ENCODE assay signal across 24 cellular contexts in genomic region chr11:46723359-46723680, GRCh38. TPM values are rescaled to one million over a fixed set of nuclear protein-coding genes. Genes with fewer than 3 reads are reported as not detected.
DNase-seq lines count a peak whose midpoint lies in the region; ATAC-seq, FAIRE-seq and TF ChIP-seq lines count a peak whose summit lies in the region.
"Had no signal": no experiment of that assay in that cellular context is flagged by ENCODE, and none has a peak within 500 bp of the region (broad histone marks: within the 10 kb centered on the region; RNA-seq: fewer than 3 reads in every experiment).

No MANE protein-coding gene starts in this region.

- H2BK15ac ChIP-seq in neuronal stem cell (ENCODE audit: low read length): no peak overlapping the region

- no peaks in the 10 kb centered on the region for H3F3A ChIP-seq in GM23338 (replicated peaks; ENCODE audit: low read depth)

- H2BK120ac ChIP-seq in neuronal stem cell (ENCODE audit: low read depth, low read length): no peak overlapping the region

- no peak overlapping the region for H3K9ac ChIP-seq in kidney (ENCODE audit: low read length in 2 of 2)
- no peak overlapping the region for H3K9ac ChIP-seq in neuronal stem cell (ENCODE audit: low read depth, low read length, poor library complexity)

- H3K27me3 Mint-ChIP-seq in GM23338 (ENCODE audit: insufficient read depth, low read depth, poor library complexity): peaks cover 12% of the 10 kb centered on the region
- H3K27me3 Mint-ChIP-seq: CD4-positive, alpha-beta T cell had no signal

- no peak for ATAC-seq in GM23338
- ATAC-seq: CD8-positive, alpha-beta T cell had no signal

- no peak overlapping the region for H3K23ac ChIP-seq in neuronal stem cell (ENCODE audit: low read depth, low read length, poor library complexity)

- H3K4me1 ChIP-seq in GM23338 (ENCODE audit: insufficient read depth): no peaks in the 10 kb centered on the region
- H3K4me1 ChIP-seq in kidney (ENCODE audit: control insufficient read depth in 1 of 2, insufficient read depth in 1 of 2, low read depth in 1 of 2, low read length in 2 of 2): no peaks in the 10 kb centered on the region
- peaks cover 4 to 10% of the 10 kb centered on the region in 2 donors for H3K4me1 ChIP-seq in neuronal stem cell (ENCODE audit: control insufficient read depth in 2 of 2, insufficient read depth in 1 of 2, low read depth in 1 of 2, low read length in 2 of 2)
- H3K4me1 ChIP-seq in BE2C: no peaks in the 10 kb centered on the region
- H3K4me1 ChIP-seq in prostate gland (replicated peaks): no peaks in the 10 kb centered on the region

- no peaks in the 10 kb centered on the region for H3K79me1 ChIP-seq in neuronal stem cell (ENCODE audit: low read depth, low read length)

- no CpG with 5 or more reads among the region's 8 CpGs for WGBS in neuronal stem cell (ENCODE audit: extremely low coverage in 2 of 2, insufficient read length in 2 of 2, insufficient replicate concordance in 1 of 2), 2 donors
- WGBS in prostate gland: 94% methylated on average over 8 of the region's 8 CpGs

- peak overlapping the region; percentile 63 for H3K14ac ChIP-seq in neuronal stem cell (ENCODE audit: low read length)

- no peak overlapping the region for H2BK12ac ChIP-seq in neuronal stem cell (ENCODE audit: low read length)

- no peak overlapping the region for H3K4me3 Mint-ChIP-seq in GM23338
- H3K4me3 Mint-ChIP-seq: CD4-positive, alpha-beta T cell; CD8-positive, alpha-beta T cell had no signal

- TF ChIP-seq CTCF in GM23338 (conservative IDR thresholded peaks at IDR 0.05; ENCODE audit: low read depth in 2 of 2) (no peak), kidney (IDR thresholded peaks at IDR 0.05; ENCODE audit: borderline replicate concordance, extremely low read depth, insufficient read depth) (no peak), BE2C (IDR thresholded peaks at IDR 0.05; ENCODE audit: low read depth, low read length) (no peak), prostate gland (IDR thresholded peaks at IDR 0.05) (no peak)

- H2AFZ ChIP-seq in GM23338 (peak overlapping the region; percentile 88; the same call in 1 of the 2 replicates), neuronal stem cell (ENCODE audit: low read length) (no peak overlapping the region)

- intact Hi-C loops in kidney (cut with DNase I): no loop called here
- intact Hi-C loops in prostate gland (cut with DNase I): no loop called here

- no peaks in the 10 kb centered on the region; the same call in 2 of the 3 replicates for H3K9me3 Mint-ChIP-seq in GM23338
- H3K9me3 Mint-ChIP-seq: CD4-positive, alpha-beta T cell; CD8-positive, alpha-beta T cell had no signal

- H3K18ac ChIP-seq in neuronal stem cell (ENCODE audit: low read length): no peak overlapping the region

- H3K36me3 Mint-ChIP-seq in GM23338 (ENCODE audit: low read depth): no peaks in the 10 kb centered on the region
- H3K36me3 Mint-ChIP-seq: CD8-positive, alpha-beta T cell had no signal

- H3K4ac ChIP-seq in neuronal stem cell (ENCODE audit: low read length): no peak overlapping the region

- H3K27ac Mint-ChIP-seq in GM23338: no peak overlapping the region
- H3K27ac Mint-ChIP-seq: CD4-positive, alpha-beta T cell; CD8-positive, alpha-beta T cell had no signal

- TF ChIP-seq POLR2A in H54 (IDR thresholded peaks at IDR 0.05; ENCODE audit: low read depth, low read length): no peak
- TF ChIP-seq POLR2A in prostate gland (IDR thresholded peaks at IDR 0.05): no peak

- H4K91ac ChIP-seq in neuronal stem cell (ENCODE audit: low read depth, low read length, poor library complexity): no peak overlapping the region

- H3K4me2 ChIP-seq in GM23338: no peak overlapping the region
- H3K4me2 ChIP-seq in neuronal stem cell (ENCODE audit: insufficient read depth, low read length, poor library complexity, severe bottlenecking): no peak overlapping the region

- DNase-seq in GM23338 (ENCODE audit: low spot score) (no peak), H7 (peak; percentile 48), kidney (peak; percentile 28), neuronal stem cell (ENCODE audit: low spot score) (no peak), H54 (ENCODE audit: insufficient read length, low spot score) (no peak), BE2C (no peak), prostate gland (ENCODE audit: low spot score) (no peak), NCI-H128 (lab: John Stamatoyannopoulos, UW; ENCODE audit: unreplicated experiment) (no peak)
- DNase-seq: 8988T; ACHN; Caco-2; Calu3; CD4-positive, alpha-beta T cell; CD8-positive, alpha-beta T cell; GF-D8 had no signal

- H2AK5ac ChIP-seq in neuronal stem cell (ENCODE audit: low read depth, low read length): no peak overlapping the region

- no peaks in the 10 kb centered on the region for H4K20me1 ChIP-seq in GM23338 (replicated peaks; ENCODE audit: insufficient read depth)
- H4K20me1 ChIP-seq: BLaER1 treated with 17β-estradiol and CSF1 and Interleukin-3, amounts not matched to agents 10 nM and 100 nM had no signal

- H3K4me3 ChIP-seq in GM23338 (no peak overlapping the region), H7 (ENCODE audit: insufficient read depth, low read depth, low read length) (no peak overlapping the region), kidney (ENCODE audit: low read length in 2 of 2) (no peak overlapping the region), neuronal stem cell (ENCODE audit: low read length in 2 of 2) (no peak overlapping the region), BE2C (ENCODE audit: low read depth, low read length) (no peak overlapping the region), prostate gland (no peak overlapping the region)
- H3K4me3 ChIP-seq: BLaER1 treated with 17β-estradiol and CSF1 and Interleukin-3, amounts not matched to agents 10 nM and 100 nM had no signal

- H3K27ac ChIP-seq in GM23338 (ENCODE audit: low read depth): no peak overlapping the region
- no peak overlapping the region for H3K27ac ChIP-seq in kidney (ENCODE audit: low read depth in 2 of 2, low read length in 2 of 2)
- H3K27ac ChIP-seq in neuronal stem cell (replicated peaks; ENCODE audit: low read length): no peak overlapping the region
- no peak overlapping the region for H3K27ac ChIP-seq in prostate gland
- H3K27ac ChIP-seq: BLaER1 treated with 17β-estradiol and CSF1 and Interleukin-3, amounts not matched to agents 10 nM and 100 nM; C4-2B had no signal

- H3K4me1 Mint-ChIP-seq in GM23338: peaks cover 10% of the 10 kb centered on the region

- H3K79me2 ChIP-seq in GM23338 (replicated peaks; ENCODE audit: insufficient read depth): no peaks in the 10 kb centered on the region

- H3K9me3 ChIP-seq in kidney (ENCODE audit: control insufficient read depth in 1 of 2, low read length in 2 of 2) (no peaks in the 10 kb centered on the region), neuronal stem cell (replicated peaks in 1 of 2; ENCODE audit: control insufficient read depth in 2 of 2, insufficient read depth in 1 of 2, low read depth in 1 of 2, low read length in 2 of 2) (peaks cover 0 to 4% of the 10 kb centered on the region in 2 donors), BE2C (no peaks in the 10 kb centered on the region), prostate gland (no peaks in the 10 kb centered on the region)
- H3K9me3 ChIP-seq: BLaER1 treated with 17β-estradiol and CSF1 and Interleukin-3, amounts not matched to agents 10 nM and 100 nM; Caco-2 had no signal

- no peaks in the 10 kb centered on the region for H3K9me2 ChIP-seq in GM23338 (ENCODE audit: insufficient read depth)

- H4K8ac ChIP-seq in neuronal stem cell (ENCODE audit: low read depth, low read length): no peak overlapping the region

- no peak for FAIRE-seq in kidney (lab: Jason Lieb, UNC)
- no peak for FAIRE-seq in H54 (lab: Jason Lieb, UNC)
- FAIRE-seq: A204.1, D721Med, G401.6, GM12891, GM19239 had no signal

- no peak overlapping the region for H2BK5ac ChIP-seq in neuronal stem cell (ENCODE audit: low read length)

- H3K36me3 ChIP-seq in GM23338 (ENCODE audit: insufficient read depth): no peaks in the 10 kb centered on the region
- no peaks in the 10 kb centered on the region for H3K36me3 ChIP-seq in H7 (replicated peaks; ENCODE audit: control insufficient read depth, insufficient read depth, low read length)
- H3K36me3 ChIP-seq in kidney (ENCODE audit: control insufficient read depth in 1 of 2, insufficient read depth in 2 of 2, low read length in 2 of 2): no peaks in the 10 kb centered on the region
- H3K36me3 ChIP-seq in neuronal stem cell (replicated peaks in 1 of 2; ENCODE audit: control insufficient read depth in 2 of 2, insufficient read depth in 2 of 2, low read length in 2 of 2): no peaks in the 10 kb centered on the region
- no peaks in the 10 kb centered on the region for H3K36me3 ChIP-seq in BE2C
- H3K36me3 ChIP-seq in prostate gland: no peaks in the 10 kb centered on the region
- H3K36me3 ChIP-seq: BLaER1 treated with 17β-estradiol and CSF1 and Interleukin-3, amounts not matched to agents 10 nM and 100 nM had no signal

- H3K27me3 ChIP-seq in GM23338 (ENCODE audit: insufficient read depth) (no peaks in the 10 kb centered on the region), H7 (ENCODE audit: control insufficient read depth, insufficient read depth, low read length) (no peaks in the 10 kb centered on the region), neuronal stem cell (ENCODE audit: control insufficient read depth in 3 of 3, insufficient read depth in 3 of 3, low read depth in 1 of 3, low read length in 3 of 3) (no peaks in the 10 kb centered on the region), BE2C (no peaks in the 10 kb centered on the region), prostate gland (replicated peaks; ENCODE audit: insufficient read depth) (no peaks in the 10 kb centered on the region)
- H3K27me3 ChIP-seq: BLaER1 treated with 17β-estradiol and CSF1 and Interleukin-3, amounts not matched to agents 10 nM and 100 nM had no signal

RNA-seq across cellular contexts. Expression of gene F2, which starts 4.3 kb away (rescaled TPM):
- total RNA-seq in GM23338 (2014; rRNA removed; shearing (Covaris generic)): 0.21 TPM in 1 of 2 replicates, not detected in the other
- polyA plus RNA-seq in GM23338 (2016; fragmentation: Nextera tagmentation; extraction: Ambion mirVana): 0.31 TPM in 1 of 2 replicates, not detected in the other
- 0.33 TPM in 1 of 2 replicates, not detected in the other for total RNA-seq in H7 (2014; rRNA removed; shearing (Covaris generic))
- total RNA-seq in kidney: not detected
- not detected for polyA plus RNA-seq in kidney (ENCODE audit: insufficient read depth, low read depth, low replicate concordance)
- polyA plus RNA-seq in neuronal stem cell (2013, experiment 1 of 2): not detected
- not detected for polyA plus RNA-seq in neuronal stem cell (2013, experiment 2 of 2)
- not detected for polyA plus RNA-seq in BE2C (2012; ENCODE audit: insufficient read depth, insufficient read length, low read depth)
- total RNA-seq in prostate gland: 1 to 10 TPM in 1 of 2 donors, not detected in 1; 1.8 TPM
- total RNA-seq: A673; Calu3; CD4-positive, alpha-beta T cell; CD8-positive, alpha-beta T cell had no signal
- polyA plus RNA-seq: AG04450 had no signal

RNA-seq across cellular contexts. Expression of gene ZNF408, which starts 22.5 kb away (rescaled TPM):
- total RNA-seq in GM23338 (2014; rRNA removed; shearing (Covaris generic)): 17.2 and 25.6 TPM in 2 replicates
- polyA plus RNA-seq in GM23338 (2016; fragmentation: Nextera tagmentation; extraction: Ambion mirVana) (6.1 and 7.8 TPM in 2 replicates), kidney (ENCODE audit: insufficient read depth, low read depth, low replicate concordance) (7.8 TPM)
- total RNA-seq in H7 (2014; rRNA removed; shearing (Covaris generic)): 20.6 and 23.1 TPM in 2 replicates
- total RNA-seq in kidney (9.7 TPM), prostate gland (10 to 100 TPM in 1 of 2 donors, 1 to 10 TPM in 1; 9.9 to 17.8 TPM)
- polyA plus RNA-seq in neuronal stem cell (2013, experiment 1 of 2): 4.8 TPM
- 5.0 TPM for polyA plus RNA-seq in neuronal stem cell (2013, experiment 2 of 2)
- polyA plus RNA-seq in BE2C (2012; ENCODE audit: insufficient read depth, insufficient read length, low read depth): 52.9 TPM

RNA-seq across cellular contexts. Expression of gene ARHGAP1, which starts 22.9 kb away (rescaled TPM):
- total RNA-seq in GM23338 (2014; rRNA removed; shearing (Covaris generic)): 30.4 and 38.1 TPM in 2 replicates
- polyA plus RNA-seq in GM23338 (2016; fragmentation: Nextera tagmentation; extraction: Ambion mirVana) (23.4 and 23.5 TPM in 2 replicates), kidney (ENCODE audit: insufficient read depth, low read depth, low replicate concordance) (35.5 TPM)
- total RNA-seq in H7 (2014; rRNA removed; shearing (Covaris generic)): 27.5 and 30.8 TPM in 2 replicates
- total RNA-seq in kidney (137 TPM), prostate gland (10 to 100 TPM; 73.2 to 94.5 TPM)
- polyA plus RNA-seq in neuronal stem cell (2013, experiment 1 of 2): 14.9 TPM
- 16.1 TPM for polyA plus RNA-seq in neuronal stem cell (2013, experiment 2 of 2)
- polyA plus RNA-seq in BE2C (2012; ENCODE audit: insufficient read depth, insufficient read length, low read depth): 11.3 TPM

Comparison
In these comparisons a context has a peak if more than half of its experiments do, and no peak if none do; other contexts are left out.
1. DNase-seq: peak in H7 (single experiment) and kidney (single experiment); none in GM23338 (single experiment), neuronal stem cell (single experiment), H54 (single experiment), BE2C (single experiment), prostate gland (single experiment) and NCI-H128 (single experiment).